In the genomic region with DNA sequence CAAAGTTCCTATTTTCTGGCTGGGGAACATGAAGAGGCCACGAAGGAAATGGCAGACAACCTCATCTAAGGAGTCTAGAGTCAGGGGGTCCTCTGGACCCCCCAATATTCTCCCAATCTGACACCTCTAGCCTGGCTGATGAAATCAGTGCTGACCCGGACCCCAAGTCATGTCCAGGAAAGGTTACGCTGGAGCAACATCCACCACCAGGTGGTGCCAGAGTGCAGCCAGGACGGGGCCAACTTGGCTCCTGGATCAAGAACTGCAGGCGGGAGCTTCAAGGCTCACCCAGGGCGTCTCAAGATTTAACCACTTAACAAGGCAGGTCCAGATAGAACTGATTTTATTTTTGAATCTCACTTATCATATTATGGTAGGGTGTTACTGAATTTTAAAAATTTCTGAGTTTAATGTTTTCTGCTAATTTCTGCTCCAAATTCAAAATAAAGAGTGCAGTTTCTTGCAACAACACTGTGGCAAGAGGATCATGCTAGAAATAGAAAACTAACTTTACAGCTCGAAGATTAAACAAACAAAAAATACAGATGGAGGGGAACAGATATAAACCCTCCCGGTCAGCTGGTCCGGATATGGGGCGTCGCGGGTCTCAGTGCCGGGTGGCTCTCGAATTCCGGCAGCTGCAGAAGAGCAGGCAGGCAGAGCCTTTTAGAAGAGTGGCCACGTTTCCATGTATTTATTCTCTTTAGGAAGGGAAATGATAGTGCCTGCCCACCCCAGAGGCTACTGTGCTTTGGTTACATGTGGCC, we compare ENCODE assay signal across 8 cellular contexts.
DNase-seq lines count a peak whose midpoint lies in the region; ATAC-seq and TF ChIP-seq lines count a peak whose summit lies in the region.

No MANE protein-coding gene starts in this region.

- H3K4me1 ChIP-seq in DND-41 (ENCODE audit: insufficient read depth, low read length) = no peaks in the 10 kb centered on the region

- peak; percentile 76 for DNase-seq in DND-41
- DNase-seq in NOMO-1 (lab: John Stamatoyannopoulos, UW; ENCODE audit: unreplicated experiment in 2 of 2) = peak; percentile 34 to 53
- DNase-seq in activated CD8-positive, alpha-beta memory T cell treated with anti-CD3 and anti-CD28 coated beads, Interleukin-2, amount 50 U/mL, for 24 hours (ENCODE audit: extremely low read depth) = peak; percentile 70
- DNase-seq in epithelial cell of esophagus (ENCODE audit: low read depth) = peak; percentile 75
- peak; percentile 87 for DNase-seq in mucosa of gallbladder (ENCODE audit: low spot score)
- peak; percentile 95 for DNase-seq in stimulated activated CD8-positive, alpha-beta memory T cell treated with anti-CD3 and anti-CD28 coated beads, Interleukin-4, amount 100 ng/mL, for 48 hours

- peaks cover 29% of the 10 kb centered on the region for H3K27me3 ChIP-seq in DND-41 (ENCODE audit: insufficient read depth, low read length, poor library complexity)

- H4K20me1 ChIP-seq in DND-41 (ENCODE audit: insufficient read depth, low read length) = no peaks in the 10 kb centered on the region

- H3K9ac ChIP-seq in DND-41 (ENCODE audit: low read depth, low read length) = no peak overlapping the region

- H3K4me3 ChIP-seq in DND-41 (ENCODE audit: low read depth in 1 of 2, low read length in 2 of 2) (no peak overlapping the region), epithelial cell of esophagus (ENCODE audit: low read length) (no peak overlapping the region)

- H3K79me2 ChIP-seq in DND-41 (ENCODE audit: insufficient read depth, low read length) = no peaks in the 10 kb centered on the region

- H3K4me2 ChIP-seq in DND-41 (ENCODE audit: insufficient read depth, low read length) = no peak overlapping the region

- H3K9me3 ChIP-seq in DND-41 (ENCODE audit: insufficient read depth, low read length, severe bottlenecking) = no peaks in the 10 kb centered on the region

- no peak overlapping the region for H2AFZ ChIP-seq in DND-41 (ENCODE audit: low read depth, low read length)

- no peak overlapping the region for H3K27ac ChIP-seq in DND-41 (ENCODE audit: low read length)

- H3K36me3 ChIP-seq in DND-41 (ENCODE audit: insufficient read depth, low read length) = no peaks in the 10 kb centered on the region

- TF ChIP-seq CTCF in DND-41 (IDR thresholded peaks at IDR 0.05; ENCODE audit: borderline replicate concordance, extremely low read depth, low read length, poor library complexity, severe bottlenecking) (peak; percentile 95), epithelial cell of esophagus (IDR thresholded peaks at IDR 0.05; ENCODE audit: insufficient read depth, low read depth, low read length, missing control alignments) (peak; percentile 99)

- ATAC-seq in DND-41 (ENCODE audit: insufficient read depth, low read depth) = peak; percentile 78
- ATAC-seq in HG02642 (IDR thresholded peaks at IDR 0.05; ENCODE audit: poor library complexity, unreplicated experiment) = peak; percentile 69
- ATAC-seq in GM21717 (IDR thresholded peaks at IDR 0.05; ENCODE audit: unreplicated experiment) = no peak

Comparison
In these comparisons a context has a peak if more than half of its experiments do, and no peak if none do; other contexts are left out.
1. DNase-seq: peak in every context shown above with its lines; median percentile 95 in stimulated activated CD8-positive, alpha-beta memory T cell treated with anti-CD3 and anti-CD28 coated beads, Interleukin-4, amount 100 ng/mL, for 48 hours; 87 in mucosa of gallbladder; 76 in DND-41; 75 in epithelial cell of esophagus; 70 in activated CD8-positive, alpha-beta memory T cell treated with anti-CD3 and anti-CD28 coated beads, Interleukin-2, amount 50 U/mL, for 24 hours; 44 in NOMO-1.